9 cellular contexts compared by ENCODE assay signal in genomic region chr1:10679521-10680220, GRCh38.
DNase-seq lines count a peak whose midpoint lies in the region; ATAC-seq, FAIRE-seq and TF ChIP-seq lines count a peak whose summit lies in the region.
"Had no signal": no experiment of that assay in that cellular context is flagged by ENCODE, and none has a peak within 500 bp of the region (broad histone marks: within the 10 kb centered on the region; RNA-seq: fewer than 3 reads in every experiment).

No MANE protein-coding gene starts in this region.

- H3K4me3 ChIP-seq in astrocyte (ENCODE audit: insufficient read depth, low read depth, low read length) = no peak overlapping the region
- H3K4me3 ChIP-seq in mesenchymal stem cell (ENCODE audit: insufficient read depth in 1 of 2, low read depth in 1 of 2, low read length in 2 of 2) = no peak overlapping the region
- H3K4me3 ChIP-seq: PC-9 had no signal

- no peak overlapping the region for H3K27ac Mint-ChIP-seq in astrocyte (ENCODE audit: unreplicated experiment)

- H3K18ac ChIP-seq in mesenchymal stem cell (ENCODE audit: low read depth in 1 of 2, low read length in 2 of 2) = peak overlapping the region; percentile 25

- H4K20me1 ChIP-seq in astrocyte (ENCODE audit: insufficient read depth, low read length) = no peaks in the 10 kb centered on the region

- no peak overlapping the region for H3K4ac ChIP-seq in mesenchymal stem cell (ENCODE audit: low read depth in 1 of 2, low read length in 2 of 2)

- H3K9ac ChIP-seq in astrocyte (ENCODE audit: low read length) (no peak overlapping the region), mesenchymal stem cell (ENCODE audit: low read length) (no peak overlapping the region)

- 52% methylated on average over 9 of the region's 9 CpGs for WGBS in mesenchymal stem cell

- no peak overlapping the region for H2AK5ac ChIP-seq in mesenchymal stem cell (ENCODE audit: low read length, severe bottlenecking)

- H4K8ac ChIP-seq in mesenchymal stem cell (ENCODE audit: low read length) = peak overlapping the region; percentile 58

- no peak for FAIRE-seq in astrocyte (lab: Jason Lieb, UNC)

- H3K27ac ChIP-seq in astrocyte (ENCODE audit: low read depth, low read length) (no peak overlapping the region), mesenchymal stem cell (ENCODE audit: low read length, poor library complexity, severe bottlenecking) (no peak overlapping the region)
- H3K27ac ChIP-seq: PC-9 had no signal

- H2AFZ ChIP-seq in astrocyte (ENCODE audit: low read depth, low read length) (no peak overlapping the region), mesenchymal stem cell (ENCODE audit: low read depth, low read length) (no peak overlapping the region)
- H2AFZ ChIP-seq: PC-9 had no signal

- H3K4me1 ChIP-seq in astrocyte (ENCODE audit: insufficient read depth, low read length) (no peaks in the 10 kb centered on the region), mesenchymal stem cell (ENCODE audit: control insufficient read depth, insufficient read depth, low read depth, low read length) (peaks cover 32% of the 10 kb centered on the region)

- TF ChIP-seq CTCF in astrocyte (IDR thresholded peaks at IDR 0.05; ENCODE audit: insufficient read depth, low read depth, low read length) (no peak), GM13976 (IDR thresholded peaks at IDR 0.05; ENCODE audit: borderline replicate concordance, control extremely low read depth, extremely low read depth, insufficient read depth, missing control alignments) (no peak)

- no peaks in the 10 kb centered on the region for H3K27me3 ChIP-seq in astrocyte (ENCODE audit: insufficient read depth, low read length)
- peaks cover 0 to 66% of the 10 kb centered on the region in 2 experiments for H3K27me3 ChIP-seq in mesenchymal stem cell (ENCODE audit: control insufficient read depth in 1 of 2, insufficient read depth in 1 of 2, low read length in 2 of 2)

- peak overlapping the region in 1 of 2 experiments; percentile 35 for H3K14ac ChIP-seq in mesenchymal stem cell (ENCODE audit: low read length in 2 of 2)

- no peak overlapping the region for H3K4me3 Mint-ChIP-seq in astrocyte (ENCODE audit: unreplicated experiment)

- no peaks in the 10 kb centered on the region for H3K36me3 ChIP-seq in astrocyte (ENCODE audit: insufficient read depth, low read length)
- no peaks in the 10 kb centered on the region for H3K36me3 ChIP-seq in mesenchymal stem cell (ENCODE audit: control insufficient read depth in 1 of 2, insufficient read depth in 2 of 2, low read depth in 1 of 2, low read length in 2 of 2)

- no peaks in the 10 kb centered on the region for H3K9me3 Mint-ChIP-seq in astrocyte (ENCODE audit: unreplicated experiment)

- H3K27me3 Mint-ChIP-seq in astrocyte (ENCODE audit: low read depth, unreplicated experiment) = peaks cover 23% of the 10 kb centered on the region

- in situ Hi-C loops in GM13976 (cut with MboI; ENCODE audit: low sequenced_read_pairs, unreplicated experiment) = no loop called here

- peak overlapping the region; percentile 23 for H4K91ac ChIP-seq in mesenchymal stem cell (ENCODE audit: low read length)

- peaks cover 16% of the 10 kb centered on the region for H3K4me1 Mint-ChIP-seq in astrocyte (ENCODE audit: low read depth, unreplicated experiment)

- H3K9me3 ChIP-seq in astrocyte (ENCODE audit: insufficient read depth, low read depth, low read length) = no peaks in the 10 kb centered on the region
- H3K9me3 ChIP-seq in mesenchymal stem cell (ENCODE audit: control insufficient read depth, low read length) = no peaks in the 10 kb centered on the region

- no peaks in the 10 kb centered on the region for H3K79me1 ChIP-seq in mesenchymal stem cell (replicated peaks; ENCODE audit: low read length, poor library complexity, severe bottlenecking)

- H3K79me2 ChIP-seq in astrocyte (ENCODE audit: insufficient read depth, low read length) = no peaks in the 10 kb centered on the region

- H3K23ac ChIP-seq in mesenchymal stem cell (ENCODE audit: low read length in 2 of 2) = peak overlapping the region in 1 of 2 experiments; percentile 14

- H3K36me3 Mint-ChIP-seq in astrocyte (ENCODE audit: low read depth, unreplicated experiment) = no peaks in the 10 kb centered on the region

- no peak overlapping the region for H2BK15ac ChIP-seq in mesenchymal stem cell (ENCODE audit: low read depth, poor library complexity, severe bottlenecking)

- ATAC-seq in GM18505 (IDR thresholded peaks at IDR 0.05; ENCODE audit: unreplicated experiment) = no peak
- ATAC-seq in GM19467 (IDR thresholded peaks at IDR 0.05; ENCODE audit: unreplicated experiment) = no peak

- no peak overlapping the region for H2BK120ac ChIP-seq in mesenchymal stem cell (ENCODE audit: low read depth, low read length)

- DNase-seq in ELF-1 (ENCODE audit: low read depth, low spot score) (peak; percentile 90), NCI-H1092 treated with DMSO at 0.1 percent for 48 hours (lab: John Stamatoyannopoulos, UW) (peak; percentile 59), astrocyte (ENCODE audit: low read depth) (peak; percentile 76), mesenchymal stem cell (peak; percentile 76), GM13976 (ENCODE audit: low spot score) (no peak)
- DNase-seq in activated CD4-positive, alpha-beta T cell treated with anti-CD3 and anti-CD28 coated beads for 4 hours = no peak

- peak overlapping the region in 1 of 2 experiments; percentile 51 for H2BK12ac ChIP-seq in mesenchymal stem cell (ENCODE audit: low read length in 2 of 2)

- H3K4me2 ChIP-seq in astrocyte (ENCODE audit: low read length) = no peak overlapping the region
- H3K4me2 ChIP-seq in mesenchymal stem cell (ENCODE audit: low read length, poor library complexity, severe bottlenecking) = no peak overlapping the region
- H3K4me2 ChIP-seq: PC-9 had no signal

- no peak overlapping the region for H2BK5ac ChIP-seq in mesenchymal stem cell (ENCODE audit: low read depth, low read length, poor library complexity, severe bottlenecking)

- no peak for TF ChIP-seq POLR2A in GM18505 (IDR thresholded peaks at IDR 0.05; ENCODE audit: borderline replicate concordance, extremely low read depth, insufficient read depth, insufficient read length)

Comparison
In these comparisons a context has a peak if more than half of its experiments do, and no peak if none do; other contexts are left out.
1. DNase-seq: peak in ELF-1 (single experiment), NCI-H1092 treated with DMSO at 0.1 percent for 48 hours (single experiment), astrocyte (single experiment) and mesenchymal stem cell (single experiment); none in activated CD4-positive, alpha-beta T cell treated with anti-CD3 and anti-CD28 coated beads for 4 hours (0 of 2) and GM13976 (single experiment).